Comparison of ENCODE assay signal across 10 cellular contexts in genomic region chr6:136051140-136051775, GRCh38.
DNase-seq lines count a peak whose midpoint lies in the region; ATAC-seq and TF ChIP-seq lines count a peak whose summit lies in the region.
"Had no signal": no experiment of that assay in that cellular context is flagged by ENCODE, and none has a peak within 500 bp of the region (broad histone marks: within the 10 kb centered on the region; RNA-seq: fewer than 3 reads in every experiment).

No MANE protein-coding gene starts in this region.

- H3K4me3 Mint-ChIP-seq in activated CD4-positive, alpha-beta T cell treated with anti-CD3 and anti-CD28 coated beads, Interleukin-2, amount 10 ng/mL, durations not matched to agents 24 days and 14 days, result peak overlapping the region; percentile 27
- H3K4me3 Mint-ChIP-seq in T-helper 1 cell treated with Interleukin-12 subunit alpha and Interleukin-12 subunit beta and Interleukin-4 antibody, amounts not matched to agents 30 μg/mL and 1 μg/mL, for 36 hours, result no peak overlapping the region

- intact Hi-C loops in activated CD4-positive, alpha-beta T cell treated with anti-CD3 and anti-CD28 coated beads, Interleukin-2, amount 10 ng/mL, durations not matched to agents 24 days and 14 days (cut with micrococcal nuclease), result no loop called here
- intact Hi-C loops in gastrocnemius medialis (cut with DNase I; ENCODE audit: low total_unique reads), result no loop called here

- H3K27ac ChIP-seq in gastrocnemius medialis (peak overlapping the region; percentile 63 to 79 (median 72)), SJCRH30 (no peak overlapping the region)
- H3K27ac ChIP-seq: cardiac muscle cell had no signal

- TF ChIP-seq CTCF in fibroblast of the aortic adventitia (IDR thresholded peaks at IDR 0.05; ENCODE audit: insufficient read depth, low read length), result no peak
- no peak for TF ChIP-seq CTCF in gastrocnemius medialis (IDR thresholded peaks at IDR 0.05 in 4 of 5, conservative IDR thresholded peaks at IDR 0.05 in 1 of 5)

- in situ Hi-C loops in gastrocnemius medialis (cut with MboI; ENCODE audit: low sequenced_read_pairs in 4 of 4), result no loop called here

- H3K27me3 ChIP-seq in gastrocnemius medialis (no peaks in the 10 kb centered on the region), SJCRH30 (no peaks in the 10 kb centered on the region)
- H3K27me3 ChIP-seq: cardiac muscle cell, ovary had no signal

- H3K4me1 ChIP-seq in gastrocnemius medialis (peaks cover 0 to 11% of the 10 kb centered on the region in 2 donors), SJCRH30 (no peaks in the 10 kb centered on the region)

- peaks cover 15% of the 10 kb centered on the region for H3K4me1 Mint-ChIP-seq in activated CD4-positive, alpha-beta T cell treated with anti-CD3 and anti-CD28 coated beads, Interleukin-2, amount 10 ng/mL, durations not matched to agents 24 days and 14 days
- H3K4me1 Mint-ChIP-seq in T-helper 1 cell treated with Interleukin-12 subunit alpha and Interleukin-12 subunit beta and Interleukin-4 antibody, amounts not matched to agents 30 μg/mL and 1 μg/mL, for 36 hours (ENCODE audit: low read depth), result peaks cover 13% of the 10 kb centered on the region

- no peaks in the 10 kb centered on the region for H3K9me3 ChIP-seq in gastrocnemius medialis
- H3K9me3 ChIP-seq in SJCRH30 (replicated peaks), result no peaks in the 10 kb centered on the region
- H3K9me3 ChIP-seq: ovary had no signal

- TF ChIP-seq POLR2A in gastrocnemius medialis (IDR thresholded peaks at IDR 0.05), result no peak

- peak overlapping the region; percentile 48 for H3K27ac Mint-ChIP-seq in activated CD4-positive, alpha-beta T cell treated with anti-CD3 and anti-CD28 coated beads, Interleukin-2, amount 10 ng/mL, durations not matched to agents 24 days and 14 days
- peak overlapping the region; percentile 21 for H3K27ac Mint-ChIP-seq in T-helper 1 cell treated with Interleukin-12 subunit alpha and Interleukin-12 subunit beta and Interleukin-4 antibody, amounts not matched to agents 30 μg/mL and 1 μg/mL, for 36 hours

- DNase-seq in activated CD4-positive, alpha-beta T cell treated with anti-CD3 and anti-CD28 coated beads, Interleukin-2, amount 10 ng/mL, durations not matched to agents 24 days and 14 days, result peak; percentile 66
- no peak for DNase-seq in activated CD4-positive, alpha-beta T cell treated with anti-CD3 and anti-CD28 coated beads, Interleukin-2, amount 50 U/mL, for 48 hours
- peak; percentile 89 for DNase-seq in fibroblast of the aortic adventitia (ENCODE audit: low read depth)
- no peak for DNase-seq in gastrocnemius medialis
- no peak for DNase-seq in ecto neural progenitor cell (ENCODE audit: low spot score)
- DNase-seq in SJCRH30, result no peak
- DNase-seq: ovary had no signal

- ATAC-seq in gastrocnemius medialis, result peak; percentile 47 to 55
- ATAC-seq in GM19395 (IDR thresholded peaks at IDR 0.05; ENCODE audit: unreplicated experiment), result no peak

- peaks cover 13% of the 10 kb centered on the region for H3K36me3 Mint-ChIP-seq in activated CD4-positive, alpha-beta T cell treated with anti-CD3 and anti-CD28 coated beads, Interleukin-2, amount 10 ng/mL, durations not matched to agents 24 days and 14 days (ENCODE audit: low read depth)
- H3K36me3 Mint-ChIP-seq in T-helper 1 cell treated with Interleukin-12 subunit alpha and Interleukin-12 subunit beta and Interleukin-4 antibody, amounts not matched to agents 30 μg/mL and 1 μg/mL, for 36 hours (ENCODE audit: low read depth), result peaks cover 4% of the 10 kb centered on the region

- H3K4me3 ChIP-seq in fibroblast of the aortic adventitia (ENCODE audit: low read depth, low read length) (no peak overlapping the region), gastrocnemius medialis (no peak overlapping the region), SJCRH30 (no peak overlapping the region)
- H3K4me3 ChIP-seq: cardiac muscle cell, ovary had no signal

- peaks cover 9% of the 10 kb centered on the region for H3K9me3 Mint-ChIP-seq in activated CD4-positive, alpha-beta T cell treated with anti-CD3 and anti-CD28 coated beads, Interleukin-2, amount 10 ng/mL, durations not matched to agents 24 days and 14 days
- H3K9me3 Mint-ChIP-seq in T-helper 1 cell treated with Interleukin-12 subunit alpha and Interleukin-12 subunit beta and Interleukin-4 antibody, amounts not matched to agents 30 μg/mL and 1 μg/mL, for 36 hours, result no peaks in the 10 kb centered on the region

- H3K27me3 Mint-ChIP-seq in activated CD4-positive, alpha-beta T cell treated with anti-CD3 and anti-CD28 coated beads, Interleukin-2, amount 10 ng/mL, durations not matched to agents 24 days and 14 days, result no peaks in the 10 kb centered on the region
- H3K27me3 Mint-ChIP-seq in T-helper 1 cell treated with Interleukin-12 subunit alpha and Interleukin-12 subunit beta and Interleukin-4 antibody, amounts not matched to agents 30 μg/mL and 1 μg/mL, for 36 hours (ENCODE audit: low read depth), result no peaks in the 10 kb centered on the region

- H3K36me3 ChIP-seq in gastrocnemius medialis (no peaks in the 10 kb centered on the region), SJCRH30 (no peaks in the 10 kb centered on the region)
- H3K36me3 ChIP-seq: cardiac muscle cell, ovary had no signal

Comparison
In these comparisons a context has a peak if more than half of its experiments do, and no peak if none do; other contexts are left out.
1. DNase-seq: peak in activated CD4-positive, alpha-beta T cell treated with anti-CD3 and anti-CD28 coated beads, Interleukin-2, amount 10 ng/mL, durations not matched to agents 24 days and 14 days (single experiment) and fibroblast of the aortic adventitia (single experiment); none in activated CD4-positive, alpha-beta T cell treated with anti-CD3 and anti-CD28 coated beads, Interleukin-2, amount 50 U/mL, for 48 hours (0 of 2), gastrocnemius medialis (0 of 2), ecto neural progenitor cell (single experiment) and SJCRH30 (0 of 2).